Comparison of ENCODE assay signal across 13 cellular contexts in the genomic region with DNA sequence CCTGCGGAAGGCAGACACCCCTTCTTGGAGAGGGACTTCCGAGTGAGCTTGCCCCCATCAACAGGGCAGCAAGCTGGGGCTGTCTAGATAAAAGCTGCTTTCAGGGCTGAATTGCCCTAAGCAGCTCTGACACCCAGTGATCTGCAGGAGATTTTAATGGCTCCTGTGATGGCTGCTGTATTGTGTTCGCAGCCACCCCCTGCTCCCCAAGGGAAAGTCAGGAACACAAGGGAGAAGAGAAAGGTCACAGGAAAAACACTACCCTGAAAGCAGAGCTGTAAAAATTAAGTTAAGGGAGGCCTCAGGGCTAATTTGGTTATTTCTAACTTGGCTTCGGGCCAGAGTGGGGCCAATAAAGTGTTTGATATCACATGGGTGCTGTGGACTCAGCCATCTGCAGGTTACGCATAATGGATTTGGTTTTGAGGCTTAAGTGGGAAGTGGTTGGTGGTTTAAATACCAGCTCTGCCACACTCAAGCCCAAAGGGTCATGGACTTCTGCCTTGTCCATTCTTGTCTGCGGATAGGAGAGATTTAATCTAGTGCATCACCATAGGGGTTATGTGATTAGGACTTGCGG.
DNase-seq lines count a peak whose midpoint lies in the region; ATAC-seq and TF ChIP-seq lines count a peak whose summit lies in the region.
"Had no signal": no experiment of that assay in that cellular context is flagged by ENCODE, and none has a peak within 500 bp of the region (broad histone marks: within the 10 kb centered on the region; RNA-seq: fewer than 3 reads in every experiment).

No MANE protein-coding gene starts in this region.

- ATAC-seq in left cardiac atrium, result no peak
- ATAC-seq in SK-N-SH treated with all-trans-retinoic acid at 6 μM for 48 hours, result peak; percentile 65; the same call in 2 of the 3 replicates
- no peak for ATAC-seq in HG03342 (IDR thresholded peaks at IDR 0.05; ENCODE audit: unreplicated experiment)

- DNase-seq in cardiac septum (ENCODE audit: low spot score) (peak; percentile 9), left cardiac atrium (no peak), NCI-H187 (lab: John Stamatoyannopoulos, UW) (peak; percentile 26 to 36), AG08396 (ENCODE audit: low spot score) (no peak), kidney tubule cell (ENCODE audit: low spot score) (no peak), iPS-NIHi11 (ENCODE audit: low spot score) (no peak)
- DNase-seq: activated CD4-positive, alpha-beta memory T cell treated with anti-CD3 and anti-CD28 coated beads for 36 hours; endodermal cell; left ventricle myocardium inferior; OCI-M1; stomach had no signal

- intact Hi-C loops in cardiac septum (cut with DNase I), result no loop called here
- intact Hi-C loops in left cardiac atrium (cut with DNase I), result no loop called here

TF ChIP-seq in SK-N-SH treated with all-trans-retinoic acid at 6 μM for 48 hours, 23 proteins besides CTCF, POLR2A, EP300 and RAD21:
- peak; percentile 71 for TF ChIP-seq ESRRG (CRISPR knock-in tag; IDR thresholded peaks at IDR 0.05)
- TF ChIP-seq PPARA (CRISPR knock-in tag; IDR thresholded peaks at IDR 0.05; ENCODE audit: borderline replicate concordance), result peak; percentile 64
- TF ChIP-seq SNAI2 (CRISPR knock-in tag; IDR thresholded peaks at IDR 0.05), result peak; percentile 86; the same call in 1 of the 2 replicates
- peak; percentile 52; the same call in 1 of the 2 replicates for TF ChIP-seq GLIS3 (CRISPR knock-in tag; IDR thresholded peaks at IDR 0.05)
- no peak for TF ChIP-seq CSDC2 (CRISPR knock-in tag; IDR thresholded peaks at IDR 0.05)
- peak; percentile 55 for TF ChIP-seq ISL1 (CRISPR knock-in tag; IDR thresholded peaks at IDR 0.05)
- 0 out of 2 replicates have a peak, but pooled peaks have one; percentile 3 for TF ChIP-seq ZNF8 (CRISPR knock-in tag; IDR thresholded peaks at IDR 0.05)
- peak; percentile 47; the same call in 1 of the 2 replicates for TF ChIP-seq ZNF565 (CRISPR knock-in tag; conservative IDR thresholded peaks at IDR 0.05; ENCODE audit: low read depth)
- TF ChIP-seq, protein P1, sequence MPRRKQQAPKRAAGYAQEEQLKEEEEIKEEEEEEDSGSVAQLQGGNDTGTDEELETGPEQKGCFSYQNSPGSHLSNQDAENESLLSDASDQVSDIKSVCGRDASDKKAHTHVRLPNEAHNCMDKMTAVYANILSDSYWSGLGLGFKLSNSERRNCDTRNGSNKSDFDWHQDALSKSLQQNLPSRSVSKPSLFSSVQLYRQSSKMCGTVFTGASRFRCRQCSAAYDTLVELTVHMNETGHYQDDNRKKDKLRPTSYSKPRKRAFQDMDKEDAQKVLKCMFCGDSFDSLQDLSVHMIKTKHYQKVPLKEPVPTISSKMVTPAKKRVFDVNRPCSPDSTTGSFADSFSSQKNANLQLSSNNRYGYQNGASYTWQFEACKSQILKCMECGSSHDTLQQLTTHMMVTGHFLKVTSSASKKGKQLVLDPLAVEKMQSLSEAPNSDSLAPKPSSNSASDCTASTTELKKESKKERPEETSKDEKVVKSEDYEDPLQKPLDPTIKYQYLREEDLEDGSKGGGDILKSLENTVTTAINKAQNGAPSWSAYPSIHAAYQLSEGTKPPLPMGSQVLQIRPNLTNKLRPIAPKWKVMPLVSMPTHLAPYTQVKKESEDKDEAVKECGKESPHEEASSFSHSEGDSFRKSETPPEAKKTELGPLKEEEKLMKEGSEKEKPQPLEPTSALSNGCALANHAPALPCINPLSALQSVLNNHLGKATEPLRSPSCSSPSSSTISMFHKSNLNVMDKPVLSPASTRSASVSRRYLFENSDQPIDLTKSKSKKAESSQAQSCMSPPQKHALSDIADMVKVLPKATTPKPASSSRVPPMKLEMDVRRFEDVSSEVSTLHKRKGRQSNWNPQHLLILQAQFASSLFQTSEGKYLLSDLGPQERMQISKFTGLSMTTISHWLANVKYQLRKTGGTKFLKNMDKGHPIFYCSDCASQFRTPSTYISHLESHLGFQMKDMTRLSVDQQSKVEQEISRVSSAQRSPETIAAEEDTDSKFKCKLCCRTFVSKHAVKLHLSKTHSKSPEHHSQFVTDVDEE (CRISPR knock-in tag; IDR thresholded peaks at IDR 0.05), result peak; percentile 98
- peak; percentile 75; the same call in 1 of the 2 replicates for TF ChIP-seq BACH2 (CRISPR knock-in tag; IDR thresholded peaks at IDR 0.05; ENCODE audit: borderline replicate concordance)
- TF ChIP-seq ZC3H10 (CRISPR knock-in tag; IDR thresholded peaks at IDR 0.05), result no peak
- TF ChIP-seq ARNTL (CRISPR knock-in tag; IDR thresholded peaks at IDR 0.05; ENCODE audit: borderline replicate concordance, low read depth), result peak; percentile 53; the same call in 1 of the 2 replicates
- no peak for TF ChIP-seq ZFP30 (CRISPR knock-in tag; IDR thresholded peaks at IDR 0.05)
- no peak for TF ChIP-seq ZFP3 (CRISPR knock-in tag; IDR thresholded peaks at IDR 0.05)
- TF ChIP-seq, protein P2, sequence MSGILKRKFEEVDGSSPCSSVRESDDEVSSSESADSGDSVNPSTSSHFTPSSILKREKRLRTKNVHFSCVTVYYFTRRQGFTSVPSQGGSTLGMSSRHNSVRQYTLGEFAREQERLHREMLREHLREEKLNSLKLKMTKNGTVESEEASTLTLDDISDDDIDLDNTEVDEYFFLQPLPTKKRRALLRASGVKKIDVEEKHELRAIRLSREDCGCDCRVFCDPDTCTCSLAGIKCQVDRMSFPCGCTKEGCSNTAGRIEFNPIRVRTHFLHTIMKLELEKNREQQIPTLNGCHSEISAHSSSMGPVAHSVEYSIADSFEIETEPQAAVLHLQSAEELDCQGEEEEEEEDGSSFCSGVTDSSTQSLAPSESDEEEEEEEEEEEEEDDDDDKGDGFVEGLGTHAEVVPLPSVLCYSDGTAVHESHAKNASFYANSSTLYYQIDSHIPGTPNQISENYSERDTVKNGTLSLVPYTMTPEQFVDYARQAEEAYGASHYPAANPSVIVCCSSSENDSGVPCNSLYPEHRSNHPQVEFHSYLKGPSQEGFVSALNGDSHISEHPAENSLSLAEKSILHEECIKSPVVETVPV (CRISPR knock-in tag; IDR thresholded peaks at IDR 0.05), result peak; percentile 83; the same call in 1 of the 2 replicates
- TF ChIP-seq TCF4 (CRISPR knock-in tag; IDR thresholded peaks at IDR 0.05; ENCODE audit: borderline replicate concordance), result peak; percentile 96

Comparison
In these comparisons a context has a peak if more than half of its experiments do, and no peak if none do; other contexts are left out.
1. DNase-seq: peak in cardiac septum (single experiment) and NCI-H187 (2 of 2); none in left cardiac atrium (single experiment), AG08396 (single experiment), kidney tubule cell (single experiment) and iPS-NIHi11 (single experiment).